Comparison of ENCODE assay signal across 17 cellular contexts in genomic region chr16:50316848-50317630, GRCh38. TPM values are rescaled to one million over a fixed set of nuclear protein-coding genes. Genes with fewer than 3 reads are reported as not detected.
DNase-seq lines count a peak whose midpoint lies in the region; ATAC-seq and TF ChIP-seq lines count a peak whose summit lies in the region.
"Had no signal": no experiment of that assay in that cellular context is flagged by ENCODE, and none has a peak within 500 bp of the region (broad histone marks: within the 10 kb centered on the region; RNA-seq: fewer than 3 reads in every experiment).

No MANE protein-coding gene starts in this region.

- ATAC-seq in CD4-positive, CD25-positive, alpha-beta regulatory T cell (ENCODE audit: low read depth in 2 of 2) = no peak
- ATAC-seq in natural killer cell treated with Interleukin-12 subunit alpha and Interleukin-12 subunit beta and Interleukin-15 and Interleukin-18, amount 100 ng/mL, for 72 hours = no peak
- no peak for ATAC-seq in GM18858 (IDR thresholded peaks at IDR 0.05; ENCODE audit: unreplicated experiment)

- no peaks in the 10 kb centered on the region for H3K79me2 ChIP-seq in SK-N-SH (ENCODE audit: insufficient read depth)

- CTCF ChIA-PET in Caco-2 (lab: Charles Lee) (no interaction called here), SK-N-SH (lab: Yijun Ruan, JAX) (interaction anchor here (0.9 to 2.5 kb wide), 3 partner anchors 12 to 292 kb away, joined by 4 to 8 read pairs (median 6); no protein-coding TSS in a partner anchor)

- H3K27me3 Mint-ChIP-seq in CD4-positive, CD25-positive, alpha-beta regulatory T cell = no peaks in the 10 kb centered on the region
- H3K27me3 Mint-ChIP-seq in Caco-2 (ENCODE audit: insufficient read depth, unreplicated experiment) = no peaks in the 10 kb centered on the region
- no peaks in the 10 kb centered on the region for H3K27me3 Mint-ChIP-seq in natural killer cell treated with Interleukin-12 subunit alpha and Interleukin-12 subunit beta and Interleukin-15 and Interleukin-18, amount 100 ng/mL, for 72 hours
- H3K27me3 Mint-ChIP-seq: IgD-negative memory B cell had no signal

- peak overlapping the region in 1 of 3 donors; percentile 62 for H3K27ac Mint-ChIP-seq in CD4-positive, CD25-positive, alpha-beta regulatory T cell
- peak overlapping the region; percentile 87 for H3K27ac Mint-ChIP-seq in Caco-2 (ENCODE audit: unreplicated experiment)
- H3K27ac Mint-ChIP-seq in natural killer cell treated with Interleukin-12 subunit alpha and Interleukin-12 subunit beta and Interleukin-15 and Interleukin-18, amount 100 ng/mL, for 72 hours = peak overlapping the region; percentile 33 to 43

- peaks cover 57% of the 10 kb centered on the region for H3K36me3 Mint-ChIP-seq in CD4-positive, CD25-positive, alpha-beta regulatory T cell
- peaks cover 94% of the 10 kb centered on the region for H3K36me3 Mint-ChIP-seq in Caco-2 (ENCODE audit: insufficient read depth, unreplicated experiment)
- H3K36me3 Mint-ChIP-seq in natural killer cell treated with Interleukin-12 subunit alpha and Interleukin-12 subunit beta and Interleukin-15 and Interleukin-18, amount 100 ng/mL, for 72 hours = peaks cover 11% of the 10 kb centered on the region
- H3K36me3 Mint-ChIP-seq: IgD-negative memory B cell had no signal

- H3F3A ChIP-seq in SK-N-SH (replicated peaks; ENCODE audit: insufficient read depth) = peaks cover 2% of the 10 kb centered on the region

- no peaks in the 10 kb centered on the region for H3K9me3 Mint-ChIP-seq in CD4-positive, CD25-positive, alpha-beta regulatory T cell
- no peaks in the 10 kb centered on the region for H3K9me3 Mint-ChIP-seq in Caco-2 (ENCODE audit: unreplicated experiment)
- H3K9me3 Mint-ChIP-seq in natural killer cell treated with Interleukin-12 subunit alpha and Interleukin-12 subunit beta and Interleukin-15 and Interleukin-18, amount 100 ng/mL, for 72 hours = no peaks in the 10 kb centered on the region
- H3K9me3 Mint-ChIP-seq: IgD-negative memory B cell had no signal

- H3K4me3 Mint-ChIP-seq in CD4-positive, CD25-positive, alpha-beta regulatory T cell = no peak overlapping the region
- H3K4me3 Mint-ChIP-seq in Caco-2 (ENCODE audit: unreplicated experiment) = no peak overlapping the region
- H3K4me3 Mint-ChIP-seq in natural killer cell treated with Interleukin-12 subunit alpha and Interleukin-12 subunit beta and Interleukin-15 and Interleukin-18, amount 100 ng/mL, for 72 hours = no peak overlapping the region
- H3K4me3 Mint-ChIP-seq: IgD-negative memory B cell had no signal

- H3K36me3 ChIP-seq in CD4-positive, CD25-positive, alpha-beta regulatory T cell (ENCODE audit: control insufficient read depth, insufficient read depth, low read length) = peaks cover 93% of the 10 kb centered on the region
- H3K36me3 ChIP-seq in Caco-2 (ENCODE audit: control insufficient read depth, insufficient read depth, low read length) (peaks cover 9% of the 10 kb centered on the region), SK-N-SH (replicated peaks in 1 of 2; ENCODE audit: control insufficient read depth in 1 of 2, insufficient read depth in 2 of 2, low read length in 1 of 2) (peaks cover 66 to 89% of the 10 kb centered on the region in 2 experiments), tibial nerve (peaks cover 0 to 97% (median 13%) of the 10 kb centered on the region in 3 donors)

- POLR2A ChIA-PET in Caco-2 (lab: Charles Lee) (no interaction called here), SK-N-SH (lab: Yijun Ruan, JAX) (no interaction called here)

- H3K4me2 ChIP-seq in SK-N-SH = no peak overlapping the region

- no peaks in the 10 kb centered on the region for H4K20me1 ChIP-seq in SK-N-SH (ENCODE audit: insufficient read depth)

- intact Hi-C loops in Caco-2 (cut with micrococcal nuclease; ENCODE audit: unreplicated experiment) = no loop called here

- peaks cover 11 to 30% (median 26%) of the 10 kb centered on the region in 4 donors for H3K4me1 Mint-ChIP-seq in CD4-positive, CD25-positive, alpha-beta regulatory T cell
- peaks cover 27% of the 10 kb centered on the region for H3K4me1 Mint-ChIP-seq in Caco-2 (ENCODE audit: low read depth, unreplicated experiment)
- H3K4me1 Mint-ChIP-seq in natural killer cell treated with Interleukin-12 subunit alpha and Interleukin-12 subunit beta and Interleukin-15 and Interleukin-18, amount 100 ng/mL, for 72 hours (ENCODE audit: low read depth in 2 of 2) = peaks cover 15 to 17% of the 10 kb centered on the region in 2 donors

- H3K4me3 ChIP-seq in CD4-positive, CD25-positive, alpha-beta regulatory T cell (ENCODE audit: low read depth, low read length) = no peak overlapping the region
- H3K4me3 ChIP-seq in Caco-2 (ENCODE audit: low read depth, low read length) = no peak overlapping the region
- H3K4me3 ChIP-seq in astrocyte of the spinal cord (ENCODE audit: low read depth, low read length) = no peak overlapping the region
- H3K4me3 ChIP-seq in SK-N-SH (ENCODE audit: low read depth in 2 of 2, low read length in 1 of 2) = no peak overlapping the region
- H3K4me3 ChIP-seq in tibial nerve = no peak overlapping the region
- H3K4me3 ChIP-seq: colonic mucosa, skin epidermis, thyroid gland had no signal

- peak overlapping the region; percentile 45 for H3K27ac ChIP-seq in CD4-positive, CD25-positive, alpha-beta regulatory T cell (ENCODE audit: insufficient read depth, low read length, poor library complexity, severe bottlenecking)
- H3K27ac ChIP-seq in SK-N-SH (ENCODE audit: low read depth in 2 of 2, low read length in 1 of 2) = peak overlapping the region in 1 of 2 experiments; percentile 93; a peak in 2 of 4 replicates
- H3K27ac ChIP-seq in tibial nerve = no peak overlapping the region
- H3K27ac ChIP-seq: colonic mucosa, thyroid gland had no signal

- H3K9ac ChIP-seq in SK-N-SH = no peak overlapping the region

- no peak for TF ChIP-seq EP300 in SK-N-SH (IDR thresholded peaks at IDR 0.05; ENCODE audit: borderline replicate concordance in 1 of 2, low read depth in 1 of 2, low read length in 1 of 2)
- no peak for TF ChIP-seq EP300 in tibial nerve (IDR thresholded peaks at IDR 0.05)

- no peak overlapping the region for H2AFZ ChIP-seq in SK-N-SH (ENCODE audit: low read depth)

- TF ChIP-seq CTCF in Caco-2 (IDR thresholded peaks at IDR 0.05; ENCODE audit: insufficient read depth in 1 of 2, low read depth in 1 of 2, low read length in 1 of 2, severe bottlenecking in 1 of 2, unreplicated experiment in 1 of 2) (peak in 1 of 2 experiments; percentile 11), astrocyte of the spinal cord (IDR thresholded peaks at IDR 0.05; ENCODE audit: low read depth, low read length) (no peak), SK-N-SH (IDR thresholded peaks at IDR 0.05) (no peak), tibial nerve (IDR thresholded peaks at IDR 0.05) (no peak)

- peaks cover 17% of the 10 kb centered on the region for H3K4me1 ChIP-seq in CD4-positive, CD25-positive, alpha-beta regulatory T cell (ENCODE audit: control insufficient read depth, insufficient read depth, low read length, poor library complexity, severe bottlenecking)
- peaks cover 40% of the 10 kb centered on the region for H3K4me1 ChIP-seq in Caco-2
- H3K4me1 ChIP-seq in SK-N-SH (ENCODE audit: control insufficient read depth in 1 of 2, insufficient read depth in 2 of 2, low read depth in 1 of 2, low read length in 1 of 2) = peaks cover 0 to 32% of the 10 kb centered on the region in 2 experiments; a peak in 2 of 4 replicates
- peaks cover 0 to 28% (median 0%) of the 10 kb centered on the region in 4 donors for H3K4me1 ChIP-seq in tibial nerve
- H3K4me1 ChIP-seq: colonic mucosa, thyroid gland had no signal

- DNase-seq in CD4-positive, CD25-positive, alpha-beta regulatory T cell = no peak
- DNase-seq in Caco-2 = no peak
- DNase-seq in astrocyte of the spinal cord (ENCODE audit: low read depth, low spot score) = peak; percentile 45
- DNase-seq in natural killer cell treated with Interleukin-12 subunit alpha and Interleukin-12 subunit beta and Interleukin-15 and Interleukin-18, amount 100 ng/mL, for 72 hours (ENCODE audit: low spot score) = no peak
- no peak for DNase-seq in HuH-7 (ENCODE audit: low spot score)
- DNase-seq in SK-N-SH = no peak
- DNase-seq in tibial nerve (ENCODE audit: low spot score in 2 of 2) = no peak
- DNase-seq: activated CD4-positive, alpha-beta T cell treated with anti-CD3 and anti-CD28 coated beads, Interleukin-2, amount 50 U/mL, for 4 hours; colonic mucosa; DMS 273 treated with DMSO at 0.1 percent for 48 hours; midbrain; NCI-H2081; NCI-H748 treated with DMSO at 0.1 percent for 48 hours; thyroid gland had no signal

- no peak for TF ChIP-seq RAD21 in SK-N-SH (IDR thresholded peaks at IDR 0.05; ENCODE audit: low read length)

- no peaks in the 10 kb centered on the region for H3K9me2 ChIP-seq in SK-N-SH

- in situ Hi-C loops in astrocyte of the spinal cord (cut with HindIII; ENCODE audit: low sequenced_read_pairs) = no loop called here

- no peak for TF ChIP-seq POLR2A in tibial nerve (IDR thresholded peaks at IDR 0.05)

- H3K27me3 ChIP-seq in CD4-positive, CD25-positive, alpha-beta regulatory T cell (ENCODE audit: control insufficient read depth, insufficient read depth, low read length) = no peaks in the 10 kb centered on the region
- H3K27me3 ChIP-seq in Caco-2 (replicated peaks; ENCODE audit: control insufficient read depth, insufficient read depth, low read length) (no peaks in the 10 kb centered on the region), SK-N-SH (ENCODE audit: insufficient read depth) (no peaks in the 10 kb centered on the region), tibial nerve (no peaks in the 10 kb centered on the region)
- H3K27me3 ChIP-seq: colonic mucosa, thyroid gland had no signal

- no peaks in the 10 kb centered on the region for H3K9me3 ChIP-seq in CD4-positive, CD25-positive, alpha-beta regulatory T cell (ENCODE audit: control insufficient read depth in 2 of 2, low read length in 2 of 2)
- H3K9me3 ChIP-seq in Caco-2 (no peaks in the 10 kb centered on the region), SK-N-SH (no peaks in the 10 kb centered on the region), tibial nerve (no peaks in the 10 kb centered on the region)
- H3K9me3 ChIP-seq: colonic mucosa, thyroid gland had no signal

- WGBS in SK-N-SH (ENCODE audit: low lambda C conversion rate) = 88% methylated on average over 10 of the region's 10 CpGs
- 77 to 79% methylated on average over 10 of the region's 10 CpGs for WGBS in tibial nerve, 2 donors

- no TSS peak for BruUV-seq in Caco-2 (replicated peaks; lab: Mats Ljungman, UMichigan)

RNA-seq across cellular contexts. Expression of gene ADCY7, which starts 50.7 kb away (rescaled TPM):
- total RNA-seq in CD4-positive, CD25-positive, alpha-beta regulatory T cell = 233 TPM
- 10 to 100 TPM; 33.1 to 52.3 (median 46.6) TPM for polyA plus RNA-seq in CD4-positive, CD25-positive, alpha-beta regulatory T cell
- 51.3 and 54.2 TPM in 2 replicates for total RNA-seq in Caco-2 (2022)
- 100 to 1,000 TPM; 135 to 186 TPM for total RNA-seq in natural killer cell treated with Interleukin-12 subunit alpha and Interleukin-12 subunit beta and Interleukin-15 and Interleukin-18, amount 100 ng/mL, for 72 hours
- 13.8 and 14.3 TPM in 2 replicates for polyA plus RNA-seq in SK-N-SH (2012; rRNA removed)
- polyA plus RNA-seq in SK-N-SH (2012; cell fraction: cytosol; rRNA removed) = 6.6 and 11.7 TPM in 2 replicates
- 24.3 and 32.0 TPM in 2 replicates for polyA plus RNA-seq in SK-N-SH (2012; cell fraction: nucleus; rRNA removed)
- 10 to 100 TPM; 40.4 to 50.9 (median 41.2) TPM for total RNA-seq in tibial nerve

RNA-seq across cellular contexts. Expression of gene BRD7, which starts 51.7 kb away (rescaled TPM):
- 88.6 TPM for total RNA-seq in CD4-positive, CD25-positive, alpha-beta regulatory T cell
- polyA plus RNA-seq in CD4-positive, CD25-positive, alpha-beta regulatory T cell = 10 to 100 TPM; 23.3 to 45.5 (median 32.1) TPM
- total RNA-seq in Caco-2 (2022) (147 and 170 TPM in 2 replicates), tibial nerve (10 to 100 TPM; 35.4 to 55.7 (median 41.6) TPM)
- total RNA-seq in natural killer cell treated with Interleukin-12 subunit alpha and Interleukin-12 subunit beta and Interleukin-15 and Interleukin-18, amount 100 ng/mL, for 72 hours = 10 to 100 TPM; 64.1 to 91.4 TPM
- polyA plus RNA-seq in SK-N-SH (2012; rRNA removed) = 31.6 and 32.9 TPM in 2 replicates
- polyA plus RNA-seq in SK-N-SH (2012; cell fraction: cytosol; rRNA removed) = 44.3 and 56.8 TPM in 2 replicates
- 25.3 and 33.7 TPM in 2 replicates for polyA plus RNA-seq in SK-N-SH (2012; cell fraction: nucleus; rRNA removed)
